1 cellular context compared by ENCODE assay signal in the genomic region with DNA sequence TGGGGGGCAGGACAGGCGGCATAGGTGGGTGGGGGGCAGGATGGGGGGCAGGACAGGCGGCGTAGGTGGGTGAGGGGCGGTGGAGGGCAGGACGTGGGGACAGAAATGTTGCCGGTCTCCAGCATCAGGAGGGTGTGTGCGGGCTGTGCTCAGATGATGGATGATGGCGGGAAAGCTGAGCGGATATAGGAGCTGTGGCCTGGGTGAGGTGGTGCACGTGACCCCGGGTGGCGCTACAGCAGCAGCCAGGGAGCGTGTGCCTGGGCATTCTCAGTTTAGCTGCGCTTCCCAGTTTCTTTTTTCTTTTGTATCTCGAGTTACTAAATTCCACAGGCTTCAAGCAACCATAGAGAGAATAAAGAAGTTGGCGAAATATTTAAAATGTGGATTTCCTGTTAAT.
TF ChIP-seq lines count a peak whose summit lies in the region.

No MANE protein-coding gene starts in this region.

TF ChIP-seq in GM23338, 12 proteins besides CTCF, POLR2A, EP300 and RAD21 (continued from another document):
- TF ChIP-seq EZH2 (IDR thresholded peaks at IDR 0.05; ENCODE audit: low read depth, unreplicated experiment) = no peak
- TF ChIP-seq EZH2phosphoT487 (IDR thresholded peaks at IDR 0.05; ENCODE audit: unreplicated experiment) = no peak
